ENCODE assay signal across 8 cellular contexts in the genomic region with DNA sequence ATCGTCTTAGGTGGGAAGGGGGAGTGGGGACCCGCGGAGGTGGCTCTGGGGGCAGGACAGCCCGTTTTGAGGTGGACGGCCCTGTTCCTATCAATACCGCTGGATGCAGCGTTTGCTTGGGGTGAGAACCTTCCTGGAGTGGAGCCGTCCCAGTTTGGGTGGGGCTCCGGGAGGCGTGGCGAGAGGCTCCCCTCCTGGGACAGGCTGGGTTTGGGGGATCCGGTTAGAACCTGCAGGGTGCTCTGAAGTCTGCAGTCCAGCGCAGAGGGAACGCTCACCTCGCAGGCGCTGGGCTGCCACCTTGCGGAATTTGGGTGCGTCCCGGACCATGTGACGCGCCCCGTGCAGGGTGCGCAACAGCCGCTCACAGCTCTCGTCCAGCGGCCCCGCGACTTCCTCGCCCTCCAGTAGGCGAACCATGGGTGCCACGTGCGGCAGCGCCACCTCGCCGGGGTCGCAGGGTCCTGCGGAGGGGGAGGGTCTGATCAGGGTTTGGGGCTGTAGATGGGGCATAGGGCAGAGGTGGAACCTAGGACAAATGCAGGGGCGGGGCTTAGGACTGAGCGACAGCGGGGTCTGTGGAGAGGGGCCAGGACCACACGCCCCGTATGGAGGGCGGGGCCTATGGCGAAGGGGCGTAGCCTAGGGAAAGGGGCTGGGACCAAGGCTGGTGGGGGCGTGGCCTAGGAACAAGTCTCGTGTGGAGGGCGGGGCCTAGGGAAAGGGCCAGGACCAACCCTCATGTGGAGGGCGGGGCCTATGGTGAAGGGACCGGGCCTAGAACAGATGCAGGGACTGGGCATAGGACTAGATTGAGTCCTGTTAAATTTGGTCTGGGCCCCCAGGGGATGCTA. TPM values are rescaled to one million over a fixed set of nuclear protein-coding genes. Genes with fewer than 3 reads are reported as not detected.
A peak's percentile ranks its signal among the peaks of the same experiment; 100 is the strongest.
DNase-seq lines count a peak whose midpoint lies in the region; ATAC-seq and TF ChIP-seq lines count a peak whose summit lies in the region.

No MANE protein-coding gene starts in this region.

- H3K27me3 Mint-ChIP-seq in GM23338 (ENCODE audit: insufficient read depth, low read depth, poor library complexity), result peaks cover 26% of the 10 kb centered on the region
- no peaks in the 10 kb centered on the region for H3K27me3 Mint-ChIP-seq in activated CD4-positive, alpha-beta memory T cell treated with anti-CD3 and anti-CD28 coated beads for 36 hours
- no peaks in the 10 kb centered on the region for H3K27me3 Mint-ChIP-seq in naive B cell

- H3K4me2 ChIP-seq in GM23338, result peak overlapping the region; percentile 92

- no peaks in the 10 kb centered on the region for H3K9me2 ChIP-seq in GM23338 (ENCODE audit: insufficient read depth)

- H3K27ac ChIP-seq in GM23338 (ENCODE audit: low read depth), result peak overlapping the region; percentile 96

- H3F3A ChIP-seq in GM23338 (replicated peaks; ENCODE audit: low read depth), result peaks cover 15% of the 10 kb centered on the region

- H2AFZ ChIP-seq in GM23338, result no peak overlapping the region

- peak; percentile 81 for ATAC-seq in GM23338
- ATAC-seq in naive B cell (ENCODE audit: low read depth in 2 of 2), result peak; percentile 88 to 89
- ATAC-seq in stimulated activated naive CD8-positive, alpha-beta T cell treated with anti-CD3 and anti-CD28 coated beads, Interleukin-15, Interleukin-2, amounts not matched to agents 100 U/mL and 50 U/mL, for 24 hours, result peak; percentile 94

- peak; percentile 89 for DNase-seq in GM03348 (ENCODE audit: low spot score)
- DNase-seq in GM23338 (ENCODE audit: low spot score), result peak; percentile 99
- DNase-seq in M059J (ENCODE audit: low read depth), result peak; percentile 58
- DNase-seq in activated CD4-positive, alpha-beta memory T cell treated with anti-CD3 and anti-CD28 coated beads for 36 hours, result peak; percentile 88
- DNase-seq in epithelial cell of proximal tubule (ENCODE audit: low read depth), result no peak
- DNase-seq in naive B cell, result peak; percentile 81
- DNase-seq in stimulated activated naive CD8-positive, alpha-beta T cell treated with anti-CD3 and anti-CD28 coated beads, Interleukin-15, Interleukin-2, amounts not matched to agents 100 U/mL and 50 U/mL, for 24 hours, result peak; percentile 91
- DNase-seq in KG1 (lab: John Stamatoyannopoulos, UW), result no peak

- TF ChIP-seq CTCF in GM23338 (conservative IDR thresholded peaks at IDR 0.05; ENCODE audit: low read depth in 2 of 2) (peak; percentile 51 to 53), epithelial cell of proximal tubule (conservative IDR thresholded peaks at IDR 0.05; ENCODE audit: low read depth, low read length) (peak; percentile 42)

- H3K4me3 Mint-ChIP-seq in GM23338, result peak overlapping the region; percentile 80
- H3K4me3 Mint-ChIP-seq in activated CD4-positive, alpha-beta memory T cell treated with anti-CD3 and anti-CD28 coated beads for 36 hours, result peak overlapping the region; percentile 68
- peak overlapping the region; percentile 78 to 93 (median 88) for H3K4me3 Mint-ChIP-seq in naive B cell

- peaks cover 4% of the 10 kb centered on the region for H4K20me1 ChIP-seq in GM23338 (replicated peaks; ENCODE audit: insufficient read depth)

- H3K36me3 Mint-ChIP-seq in GM23338 (ENCODE audit: low read depth), result peaks cover 51% of the 10 kb centered on the region
- H3K36me3 Mint-ChIP-seq in activated CD4-positive, alpha-beta memory T cell treated with anti-CD3 and anti-CD28 coated beads for 36 hours, result peaks cover 41% of the 10 kb centered on the region
- peaks cover 0 to 16% of the 10 kb centered on the region in 2 donors for H3K36me3 Mint-ChIP-seq in naive B cell

- CTCF ChIA-PET in activated CD4-positive, alpha-beta memory T cell treated with anti-CD3 and anti-CD28 coated beads for 36 hours (lab: Charles Lee), result interaction anchor here (0.6 to 1.7 kb wide), 6 partner anchors 10 to 237 kb away, joined by 3 to 10 read pairs (median 3); no protein-coding TSS in a partner anchor

- peaks cover 29% of the 10 kb centered on the region for H3K36me3 ChIP-seq in GM23338 (ENCODE audit: insufficient read depth)

- no peaks in the 10 kb centered on the region for H3K27me3 ChIP-seq in GM23338 (ENCODE audit: insufficient read depth)

- H3K4me3 ChIP-seq in GM23338 (peak overlapping the region; percentile 61), epithelial cell of proximal tubule (ENCODE audit: low read depth, low read length) (peak overlapping the region; percentile 47)

- H3K79me2 ChIP-seq in GM23338 (replicated peaks; ENCODE audit: insufficient read depth), result no peaks in the 10 kb centered on the region

- peak overlapping the region; percentile 95 for H3K27ac Mint-ChIP-seq in GM23338
- H3K27ac Mint-ChIP-seq in activated CD4-positive, alpha-beta memory T cell treated with anti-CD3 and anti-CD28 coated beads for 36 hours, result peak overlapping the region; percentile 67
- peak overlapping the region; percentile 28 to 97 (median 91) for H3K27ac Mint-ChIP-seq in naive B cell

- no peaks in the 10 kb centered on the region; the same call in 2 of the 3 replicates for H3K9me3 Mint-ChIP-seq in GM23338
- no peaks in the 10 kb centered on the region for H3K9me3 Mint-ChIP-seq in activated CD4-positive, alpha-beta memory T cell treated with anti-CD3 and anti-CD28 coated beads for 36 hours
- H3K9me3 Mint-ChIP-seq in naive B cell, result no peaks in the 10 kb centered on the region

- peaks cover 13% of the 10 kb centered on the region; the same call in 1 of the 2 replicates for H3K4me1 ChIP-seq in GM23338 (ENCODE audit: insufficient read depth)

- intact Hi-C loops in activated CD4-positive, alpha-beta memory T cell treated with anti-CD3 and anti-CD28 coated beads for 36 hours (cut with micrococcal nuclease), result loop anchor here (1.0 kb wide), 1 partner anchor 14 kb away; a partner anchor contains a TSS

- peaks cover 3% of the 10 kb centered on the region; the same call in 1 of the 3 replicates for H3K4me1 Mint-ChIP-seq in GM23338
- peaks cover 13% of the 10 kb centered on the region for H3K4me1 Mint-ChIP-seq in activated CD4-positive, alpha-beta memory T cell treated with anti-CD3 and anti-CD28 coated beads for 36 hours (ENCODE audit: low read depth)
- H3K4me1 Mint-ChIP-seq in naive B cell, result peaks cover 27 to 29% (median 28%) of the 10 kb centered on the region in 3 donors

- POLR2A ChIA-PET in activated CD4-positive, alpha-beta memory T cell treated with anti-CD3 and anti-CD28 coated beads for 36 hours (lab: Charles Lee), result no interaction called here

TF ChIP-seq in GM23338, 12 proteins besides CTCF, POLR2A, EP300 and RAD21 (continues in another document):
- TF ChIP-seq POLR2AphosphoS5 (IDR thresholded peaks at IDR 0.05; ENCODE audit: low read depth), result peak; percentile 61; the same call in 1 of the 2 replicates

RNA-seq across cellular contexts. Expression of a gene that starts 13.8 kb away (rescaled TPM):
- total RNA-seq in GM23338 (2014; rRNA removed; shearing (Covaris generic)), result 25.6 and 38.4 TPM in 2 replicates
- 20.7 and 24.6 TPM in 2 replicates for polyA plus RNA-seq in GM23338 (2016; fragmentation: Nextera tagmentation; extraction: Ambion mirVana)
- not detected in 2 replicates for total RNA-seq in M059J (2014; rRNA removed; shearing (Covaris generic))
- total RNA-seq in activated CD4-positive, alpha-beta memory T cell treated with anti-CD3 and anti-CD28 coated beads for 36 hours, result 10 to 100 TPM; 17.1 to 18.2 TPM
- 26.6 and 27.6 TPM in 2 replicates for total RNA-seq in epithelial cell of proximal tubule
- polyA plus RNA-seq in naive B cell (ENCODE audit: low read depth in 6 of 6), result 10 to 100 TPM in 5 of 6 donors, 1 to 10 TPM in 1; 7.5 to 39.5 (median 22.3) TPM

RNA-seq across cellular contexts. Expression of a gene that starts 13.9 kb away (rescaled TPM):
- total RNA-seq in GM23338 (2014; rRNA removed; shearing (Covaris generic)), result 46.2 and 56.8 TPM in 2 replicates
- polyA plus RNA-seq in GM23338 (2016; fragmentation: Nextera tagmentation; extraction: Ambion mirVana) (65.4 and 68.5 TPM in 2 replicates), naive B cell (ENCODE audit: low read depth in 6 of 6) (1 to 10 TPM in 5 of 6 donors, not detected in 1; 2.7 to 5.1 (median 3.2) TPM)
- 21.5 and 34.3 TPM in 2 replicates for total RNA-seq in M059J (2014; rRNA removed; shearing (Covaris generic))
- total RNA-seq in activated CD4-positive, alpha-beta memory T cell treated with anti-CD3 and anti-CD28 coated beads for 36 hours, result 10 to 100 TPM; 55.9 to 56.2 TPM
- total RNA-seq in epithelial cell of proximal tubule, result 43.5 and 62.4 TPM in 2 replicates

RNA-seq across cellular contexts. Expression of a gene that starts 16.0 kb away (rescaled TPM):
- total RNA-seq in GM23338 (2014; rRNA removed; shearing (Covaris generic)), result 42.6 and 57.9 TPM in 2 replicates
- polyA plus RNA-seq in GM23338 (2016; fragmentation: Nextera tagmentation; extraction: Ambion mirVana) (44.8 and 45.9 TPM in 2 replicates), naive B cell (ENCODE audit: low read depth in 6 of 6) (100 to 1,000 TPM in 1 of 6 donors, 10 to 100 TPM in 5; 55.2 to 122 (median 79.5) TPM)
- total RNA-seq in M059J (2014; rRNA removed; shearing (Covaris generic)), result 45.9 and 54.7 TPM in 2 replicates
- 10 to 100 TPM; 72.1 to 75.4 TPM for total RNA-seq in activated CD4-positive, alpha-beta memory T cell treated with anti-CD3 and anti-CD28 coated beads for 36 hours
- 29.3 and 58.2 TPM in 2 replicates for total RNA-seq in epithelial cell of proximal tubule

RNA-seq across cellular contexts. Expression of a gene that starts 19.1 kb away (rescaled TPM):
- 1.7 and 1.8 TPM in 2 replicates for total RNA-seq in GM23338 (2014; rRNA removed; shearing (Covaris generic))
- polyA plus RNA-seq in GM23338 (2016; fragmentation: Nextera tagmentation; extraction: Ambion mirVana), result 0.82 and 1.0 TPM in 2 replicates
- total RNA-seq in M059J (2014; rRNA removed; shearing (Covaris generic)), result not detected in 2 replicates
- 10 to 100 TPM; 77.9 to 84.5 TPM for total RNA-seq in activated CD4-positive, alpha-beta memory T cell treated with anti-CD3 and anti-CD28 coated beads for 36 hours
- total RNA-seq in epithelial cell of proximal tubule, result 1.3 and 1.4 TPM in 2 replicates
- 10 to 100 TPM; 17.9 to 34.0 (median 23.7) TPM for polyA plus RNA-seq in naive B cell (ENCODE audit: low read depth in 6 of 6)

RNA-seq across cellular contexts. Expression of a gene that starts 33.0 kb away (rescaled TPM):
- total RNA-seq in GM23338 (2014; rRNA removed; shearing (Covaris generic)), result 4.8 and 17.7 TPM in 2 replicates
- polyA plus RNA-seq in GM23338 (2016; fragmentation: Nextera tagmentation; extraction: Ambion mirVana) (5.1 and 7.5 TPM in 2 replicates), naive B cell (ENCODE audit: low read depth in 6 of 6) (not detected)
- total RNA-seq in M059J (2014; rRNA removed; shearing (Covaris generic)), result 4.0 and 5.2 TPM in 2 replicates
- total RNA-seq in activated CD4-positive, alpha-beta memory T cell treated with anti-CD3 and anti-CD28 coated beads for 36 hours, result 1 to 10 TPM; 1.2 to 2.4 TPM
- total RNA-seq in epithelial cell of proximal tubule, result 10.0 and 16.1 TPM in 2 replicates

Comparison
In these comparisons a context has a peak if more than half of its experiments do, and no peak if none do; other contexts are left out.
1. DNase-seq: peak in GM03348 (single experiment), GM23338 (single experiment), M059J (single experiment), activated CD4-positive, alpha-beta memory T cell treated with anti-CD3 and anti-CD28 coated beads for 36 hours (single experiment), naive B cell (single experiment) and stimulated activated naive CD8-positive, alpha-beta T cell treated with anti-CD3 and anti-CD28 coated beads, Interleukin-15, Interleukin-2, amounts not matched to agents 100 U/mL and 50 U/mL, for 24 hours (single experiment); none in epithelial cell of proximal tubule (single experiment) and KG1 (single experiment).
2. RNA of a gene that starts 13.8 kb away (total RNA-seq): 25.6 to 38.4 TPM in GM23338, 26.6 to 27.6 TPM in epithelial cell of proximal tubule and 17.1 to 18.2 TPM in activated CD4-positive, alpha-beta memory T cell treated with anti-CD3 and anti-CD28 coated beads for 36 hours; not detected in M059J; every median in the first group is over 10 times any median in the second.
3. Peak in every context shown above with its lines, with median percentiles within 50 percentile points of each other: ATAC-seq, H3K27ac Mint-ChIP-seq and H3K4me3 Mint-ChIP-seq.